Comparison of ENCODE assay signal across 25 cellular contexts in genomic region chr14:32476532-32476931, GRCh38.
"Had no signal": no experiment of that assay in that cellular context is flagged by ENCODE, and none has a peak within 500 bp of the region (broad histone marks: within the 10 kb centered on the region; RNA-seq: fewer than 3 reads in every experiment).

No MANE protein-coding gene starts in this region.

- H3K36me3 ChIP-seq: brain microvascular endothelial cell, left lung, stomach, tibial nerve had no signal

- H3K27ac ChIP-seq: brain microvascular endothelial cell, left lung, stomach, tibial nerve had no signal

- H3K9me3 ChIP-seq: left lung, SK-N-SH, stomach, tibial nerve had no signal

- ATAC-seq: activated CD8-positive, alpha-beta memory T cell treated with anti-CD3 and anti-CD28 coated beads, Interleukin-2, amount 10 ng/mL, durations not matched to agents 7 days and 5 days; activated T-helper 17 cell treated with anti-CD3 and anti-CD28 coated beads, Interleukin-2, amount 50 U/mL, for 72 hours; esophagus mucosa; left lung; right cardiac atrium; T-cell had no signal

- H3K4me3 ChIP-seq: left lung, stomach, tibial nerve had no signal

- H3K27me3 ChIP-seq: brain microvascular endothelial cell, left lung, stomach, tibial nerve had no signal

- DNase-seq: activated B cell treated with CpG ODN at 0.5 μM for 24 hours; activated CD4-positive, alpha-beta memory T cell treated with anti-CD3 and anti-CD28 coated beads, Interleukin-2, amount 10 ng/mL, durations not matched to agents 7 days and 5 days; activated CD4-positive, alpha-beta T cell treated with anti-CD3 and anti-CD28 coated beads for 48 hours; activated CD8-positive, alpha-beta memory T cell treated with anti-CD3 and anti-CD28 coated beads, Interleukin-2, amount 10 ng/mL, durations not matched to agents 7 days and 5 days; activated naive CD4-positive, alpha-beta T cell; activated naive CD8-positive, alpha-beta T cell treated with anti-CD3 and anti-CD28 coated beads for 36 hours; activated T-cell treated with anti-CD3 and anti-CD28 coated beads, Interleukin-2, amount 50 U/mL, for 1 hour; amygdala; brain microvascular endothelial cell; effector CD8-positive, alpha-beta T cell; hypothalamus; left lung; mammary epithelial cell; midbrain; right cardiac atrium; SHP77 treated with DMSO at 0.1 percent for 48 hours; SK-N-SH; small intestine; stimulated activated CD4-positive, alpha-beta T cell treated with anti-CD3 and anti-CD28 coated beads, Interleukin-15, amount 100 ng/mL, for 24 hours; stimulated activated CD4-positive, alpha-beta T cell treated with anti-CD3 and anti-CD28 coated beads, Interleukin-2, amount 100 ng/mL, for 48 hours; stomach; T-cell had no signal
